9 cellular contexts compared by ENCODE assay signal in genomic region chr11:48272551-48273080, GRCh38. TPM values are rescaled to one million over a fixed set of nuclear protein-coding genes. Genes with fewer than 3 reads are reported as not detected.
"Had no signal": no experiment of that assay in that cellular context is flagged by ENCODE, and none has a peak within 500 bp of the region (broad histone marks: within the 10 kb centered on the region; RNA-seq: fewer than 3 reads in every experiment).

No MANE protein-coding gene starts in this region.

- DNase-seq: GM23248, HCEC 1CT, KBM-7 had no signal

- ATAC-seq: HepG2 had no signal

- H3K9ac ChIP-seq: GM23248, KMS-11 had no signal

- H3K4me2 ChIP-seq: KMS-11 had no signal

- H3K27me3 Mint-ChIP-seq: IgD-negative memory B cell had no signal

- H3K4me3 Mint-ChIP-seq: IgD-negative memory B cell had no signal

- H3K36me3 Mint-ChIP-seq: IgD-negative memory B cell had no signal

- H3K27ac ChIP-seq: GM23248, HL-60, KMS-11 had no signal

- H2AFZ ChIP-seq: GM23248 had no signal

- H3K4me1 Mint-ChIP-seq: IgD-negative memory B cell had no signal

- H3K4me3 ChIP-seq: GM23248 had no signal

- H3K27ac Mint-ChIP-seq: IgD-negative memory B cell had no signal

RNA-seq across cellular contexts. Expression of gene OR4X1, which starts 9.0 kb away (rescaled TPM):
- total RNA-seq: GM23248, H1, HepG2, HT1080 had no signal
- polyA plus RNA-seq: GM23248, H1, HepG2, IgD-negative memory B cell had no signal

RNA-seq across cellular contexts. Expression of gene OR4X2, which starts 27.7 kb away (rescaled TPM):
- total RNA-seq: GM23248, H1, HepG2, HT1080 had no signal
- polyA plus RNA-seq: GM23248, H1, HepG2, IgD-negative memory B cell had no signal

RNA-seq across cellular contexts. Expression of gene OR4S1, which starts 33.4 kb away (rescaled TPM):
- total RNA-seq: GM23248, H1, HepG2, HT1080 had no signal
- polyA plus RNA-seq: GM23248, H1, HepG2, IgD-negative memory B cell had no signal

RNA-seq across cellular contexts. Expression of gene OR4C3, which starts 52.1 kb away (rescaled TPM):
- total RNA-seq: GM23248, H1, HepG2, HT1080 had no signal
- polyA plus RNA-seq: GM23248, H1, HepG2, IgD-negative memory B cell had no signal

RNA-seq across cellular contexts. Expression of gene OR4B1, which starts 56.0 kb away (rescaled TPM):
- total RNA-seq: GM23248, H1, HepG2, HT1080 had no signal
- polyA plus RNA-seq: GM23248, H1, HepG2, IgD-negative memory B cell had no signal
